ENCODE assay signal across 12 cellular contexts in genomic region chr16:20332411-20332810, GRCh38. TPM values are rescaled to one million over a fixed set of nuclear protein-coding genes. Genes with fewer than 3 reads are reported as not detected.
"Had no signal": no experiment of that assay in that cellular context is flagged by ENCODE, and none has a peak within 500 bp of the region (broad histone marks: within the 10 kb centered on the region; RNA-seq: fewer than 3 reads in every experiment).

No MANE protein-coding gene starts in this region.

- H3K4me2 ChIP-seq: GM23338 had no signal

- H3K36me3 ChIP-seq: HAP-1 had no signal

- H3K4me3 ChIP-seq: GM23248, GM23338, HAP-1 had no signal

- ATAC-seq: GM23338, HCT116 had no signal

- H2AFZ ChIP-seq: GM23248 had no signal

- DNase-seq: GM23248, GOT3, H7, H9, HCEC 1CT, HFFc6 had no signal

- H3K4me1 ChIP-seq: HAP-1 had no signal

- H3K9ac ChIP-seq: GM23248 had no signal

- H3K27ac ChIP-seq: GM23248 had no signal

- FAIRE-seq: H1, H54 had no signal

- H3K9me3 ChIP-seq: HAP-1 had no signal

RNA-seq across cellular contexts. Expression of gene GP2, which starts 5.1 kb away (rescaled TPM):
- total RNA-seq: GM23248, GM23338, H1, H4, H7, H9, HFFc6 had no signal
- polyA plus RNA-seq: GM23248, GM23338, H1 had no signal

RNA-seq across cellular contexts. Expression of gene UMOD, which starts 20.1 kb away (rescaled TPM):
- total RNA-seq: GM23248, GM23338, H1, H4, H7, H9, HFFc6 had no signal
- polyA plus RNA-seq: GM23248, GM23338, H1 had no signal
